In genomic region chr5:13524931-13525330, GRCh38 we compare ENCODE assay signal across 18 cellular contexts.
DNase-seq lines count a peak whose midpoint lies in the region; ATAC-seq, FAIRE-seq and TF ChIP-seq lines count a peak whose summit lies in the region.
"Had no signal": no experiment of that assay in that cellular context is flagged by ENCODE, and none has a peak within 500 bp of the region (broad histone marks: within the 10 kb centered on the region; RNA-seq: fewer than 3 reads in every experiment).

No MANE protein-coding gene starts in this region.

- no peaks in the 10 kb centered on the region for H3K9me3 Mint-ChIP-seq in Caco-2 (ENCODE audit: unreplicated experiment)
- peaks cover 4 to 15% of the 10 kb centered on the region in 2 donors for H3K9me3 Mint-ChIP-seq in stimulated activated naive CD8-positive, alpha-beta T cell treated with anti-CD3 and anti-CD28 coated beads, Interleukin-15, amount 100 ng/mL, for 72 hours

- no peak overlapping the region for H3K27ac Mint-ChIP-seq in Caco-2 (ENCODE audit: unreplicated experiment)
- H3K27ac Mint-ChIP-seq in stimulated activated naive CD8-positive, alpha-beta T cell treated with anti-CD3 and anti-CD28 coated beads, Interleukin-15, amount 100 ng/mL, for 72 hours, result no peak overlapping the region
- H3K27ac Mint-ChIP-seq: CD4-positive, alpha-beta T cell had no signal

- WGBS in HepG2 (ENCODE audit: low lambda C conversion rate), result 0% methylated on average over 3 of the region's 3 CpGs
- WGBS in small intestine, 3 donors, result 9 to 49% (median 26%) methylated on average over 3 of the region's 3 CpGs

- H3K79me2 ChIP-seq in HepG2 (ENCODE audit: insufficient read depth, low read length), result no peaks in the 10 kb centered on the region

- H4K20me1 ChIP-seq in HepG2 (ENCODE audit: insufficient read depth, low read length), result no peaks in the 10 kb centered on the region

- DNase-seq in Caco-2 (peak; percentile 45 to 58), SW480 (ENCODE audit: low spot score) (peak; percentile 15), HepG2 (ENCODE audit: low spot score) (no peak), small intestine (peak; percentile 79), left ventricle myocardium inferior (no peak)
- DNase-seq in activated CD4-positive, alpha-beta T cell treated with anti-CD3 and anti-CD28 coated beads for 1 hour, result no peak
- DNase-seq in stimulated activated naive CD8-positive, alpha-beta T cell treated with anti-CD3 and anti-CD28 coated beads, Interleukin-15, amount 100 ng/mL, for 72 hours, result no peak
- DNase-seq: AML-193; Calu3; CD4-positive, alpha-beta T cell; DMS79 treated with DMSO at 0.1 percent for 48 hours; GF-D8; GM23248; KG1 had no signal

- no peaks in the 10 kb centered on the region for H3K36me3 Mint-ChIP-seq in Caco-2 (ENCODE audit: insufficient read depth, unreplicated experiment)

- FAIRE-seq in HepG2 (lab: Jason Lieb, UNC) (no peak), small intestine (lab: Jason Lieb, UNC) (no peak)
- FAIRE-seq: A549 had no signal

- no peak for ATAC-seq in HepG2
- ATAC-seq in stimulated activated naive CD8-positive, alpha-beta T cell treated with anti-CD3 and anti-CD28 coated beads, Interleukin-15, amount 100 ng/mL, for 72 hours, result no peak
- ATAC-seq: A549 had no signal

- TF ChIP-seq RAD21 in HepG2 (CRISPR knock-in tag; IDR thresholded peaks at IDR 0.05), result no peak

- H3K36me3 ChIP-seq in Caco-2 (ENCODE audit: control insufficient read depth, insufficient read depth, low read length), result no peaks in the 10 kb centered on the region; the same call in 1 of the 2 replicates
- no peaks in the 10 kb centered on the region for H3K36me3 ChIP-seq in HepG2 (replicated peaks in 1 of 2; ENCODE audit: control insufficient read depth in 1 of 2, insufficient read depth in 2 of 2, low read length in 2 of 2)
- H3K36me3 ChIP-seq in small intestine (ENCODE audit: control insufficient read depth in 2 of 2, insufficient read depth in 2 of 2, low read length in 2 of 2), result no peaks in the 10 kb centered on the region
- no peaks in the 10 kb centered on the region for H3K36me3 ChIP-seq in left ventricle myocardium inferior
- H3K36me3 ChIP-seq: HAP-1 had no signal

- peaks cover 8% of the 10 kb centered on the region for H3K4me1 Mint-ChIP-seq in Caco-2 (ENCODE audit: low read depth, unreplicated experiment)
- no peaks in the 10 kb centered on the region for H3K4me1 Mint-ChIP-seq in stimulated activated naive CD8-positive, alpha-beta T cell treated with anti-CD3 and anti-CD28 coated beads, Interleukin-15, amount 100 ng/mL, for 72 hours

- BruUV-seq in Caco-2 (replicated peaks; lab: Mats Ljungman, UMichigan), result no TSS peak
- no TSS peak for BruUV-seq in HepG2 (replicated peaks; lab: Mats Ljungman, UMichigan)

- no peak overlapping the region for H3K27ac ChIP-seq in HepG2 (ENCODE audit: extremely low read length, insufficient read depth, low read length)
- H3K27ac ChIP-seq in small intestine (ENCODE audit: low read depth in 1 of 2, low read length in 1 of 2), result no peak overlapping the region
- H3K27ac ChIP-seq in left ventricle myocardium inferior (replicated peaks), result no peak overlapping the region
- H3K27ac ChIP-seq: 22Rv1, A549, C4-2B, GM23248 had no signal

- no peak for TF ChIP-seq POLR2A in HepG2 (IDR thresholded peaks at IDR 0.05; ENCODE audit: insufficient read depth in 1 of 2, low read depth in 2 of 2, low read length in 2 of 2)

- CTCF ChIA-PET in Caco-2 (lab: Charles Lee) (no interaction called here), HepG2 (lab: Yijun Ruan, JAX; ENCODE audit: low intra/inter-chr PET ratio, low total read pairs) (no interaction called here)

- no peak for TF ChIP-seq CTCF in Caco-2 (IDR thresholded peaks at IDR 0.05; ENCODE audit: insufficient read depth in 1 of 2, low read depth in 1 of 2, low read length in 1 of 2, severe bottlenecking in 1 of 2, unreplicated experiment in 1 of 2)
- TF ChIP-seq CTCF in HepG2 (CRISPR knock-in tag; IDR thresholded peaks at IDR 0.05), result no peak
- TF ChIP-seq CTCF in left ventricle myocardium inferior (IDR thresholded peaks at IDR 0.05; ENCODE audit: borderline replicate concordance), result no peak

- H3K27me3 ChIP-seq in Caco-2 (replicated peaks; ENCODE audit: control insufficient read depth, insufficient read depth, low read length) (no peaks in the 10 kb centered on the region), HepG2 (ENCODE audit: control insufficient read depth in 1 of 2, insufficient read depth in 2 of 2, low read length in 2 of 2) (no peaks in the 10 kb centered on the region), small intestine (ENCODE audit: control insufficient read depth in 2 of 2, insufficient read depth in 2 of 2, low read length in 2 of 2) (no peaks in the 10 kb centered on the region), left ventricle myocardium inferior (ENCODE audit: low read depth) (no peaks in the 10 kb centered on the region)

- H3K4me3 ChIP-seq in Caco-2 (ENCODE audit: low read depth, low read length) (no peak overlapping the region), HepG2 (replicated peaks in 1 of 3; ENCODE audit: insufficient read depth in 1 of 3, low read depth in 2 of 3, low read length in 3 of 3) (no peak overlapping the region), small intestine (ENCODE audit: low read depth in 1 of 2, low read length in 2 of 2) (no peak overlapping the region), left ventricle myocardium inferior (no peak overlapping the region)
- H3K4me3 ChIP-seq: A549, GM23248, HAP-1 had no signal

- peaks cover 8% of the 10 kb centered on the region; the same call in 1 of the 2 replicates for H3K9me3 ChIP-seq in Caco-2
- H3K9me3 ChIP-seq in HepG2 (ENCODE audit: low read length), result peaks cover 41% of the 10 kb centered on the region; the same call in 1 of the 2 replicates
- no peaks in the 10 kb centered on the region for H3K9me3 ChIP-seq in small intestine (ENCODE audit: control insufficient read depth, low read depth)
- H3K9me3 ChIP-seq in left ventricle myocardium inferior (replicated peaks), result no peaks in the 10 kb centered on the region
- H3K9me3 ChIP-seq: HAP-1 had no signal

- H3K4me3 Mint-ChIP-seq in Caco-2 (ENCODE audit: unreplicated experiment), result no peak overlapping the region
- H3K4me3 Mint-ChIP-seq in stimulated activated naive CD8-positive, alpha-beta T cell treated with anti-CD3 and anti-CD28 coated beads, Interleukin-15, amount 100 ng/mL, for 72 hours, result no peak overlapping the region
- H3K4me3 Mint-ChIP-seq: CD4-positive, alpha-beta T cell had no signal

- POLR2A ChIA-PET in Caco-2 (lab: Charles Lee) (no interaction called here), HepG2 (lab: Yijun Ruan, JAX) (no interaction called here)

- intact Hi-C loops in Caco-2 (cut with micrococcal nuclease; ENCODE audit: unreplicated experiment), result loop anchor here (1.0 to 2.0 kb wide), 2 partner anchors 15 to 42 kb away; no protein-coding TSS in a partner anchor
- intact Hi-C loops in HepG2 (cut with micrococcal nuclease; ENCODE audit: unreplicated experiment), result no loop called here
- intact Hi-C loops in left ventricle myocardium inferior (cut with micrococcal nuclease), result no loop called here

- H3K9ac ChIP-seq in HepG2 (ENCODE audit: insufficient read depth, low read depth, low read length), result no peak overlapping the region
- H3K9ac ChIP-seq: GM23248 had no signal

- TF ChIP-seq EP300 in HepG2 (IDR thresholded peaks at IDR 0.05; ENCODE audit: low read depth in 2 of 2, low read length in 2 of 2) (no peak), HepG2 (CRISPR knock-in tag; IDR thresholded peaks at IDR 0.05; ENCODE audit: borderline replicate concordance) (no peak)

- H3K27me3 Mint-ChIP-seq in Caco-2 (ENCODE audit: insufficient read depth, unreplicated experiment), result no peaks in the 10 kb centered on the region
- no peaks in the 10 kb centered on the region for H3K27me3 Mint-ChIP-seq in stimulated activated naive CD8-positive, alpha-beta T cell treated with anti-CD3 and anti-CD28 coated beads, Interleukin-15, amount 100 ng/mL, for 72 hours
- H3K27me3 Mint-ChIP-seq: CD4-positive, alpha-beta T cell had no signal

- H3K4me2 ChIP-seq in HepG2 (ENCODE audit: low read depth, low read length), result no peak overlapping the region
- H3K4me2 ChIP-seq: A549 had no signal

- H3K4me1 ChIP-seq in Caco-2, result peaks cover 15% of the 10 kb centered on the region
- no peaks in the 10 kb centered on the region for H3K4me1 ChIP-seq in HepG2 (ENCODE audit: insufficient read depth, low read length)
- peaks cover 4 to 6% of the 10 kb centered on the region in 2 donors for H3K4me1 ChIP-seq in small intestine (ENCODE audit: control insufficient read depth in 2 of 2, insufficient read depth in 1 of 2, low read depth in 1 of 2, low read length in 1 of 2)
- no peaks in the 10 kb centered on the region for H3K4me1 ChIP-seq in left ventricle myocardium inferior
- H3K4me1 ChIP-seq: A549, HAP-1 had no signal

- no peak overlapping the region for H2AFZ ChIP-seq in HepG2 (ENCODE audit: low read length)
- H2AFZ ChIP-seq: GM23248 had no signal

- in situ Hi-C loops in HepG2 (cut with HindIII; ENCODE audit: extremely low pct_ligation_motif_present, low pct_unique_long_range_greater_than_20kb), result no loop called here

TF ChIP-seq in HepG2, 621 proteins besides CTCF, POLR2A, EP300 and RAD21:
- no peak for TF ChIP-seq FOXP1 (IDR thresholded peaks at IDR 0.05)
- 0 out of 2 replicates have a peak, but pooled peaks have one; percentile 8 for TF ChIP-seq FOXP1 (CRISPR knock-in tag; IDR thresholded peaks at IDR 0.05)
- no peak for TF ChIP-seq ZNF790 (CRISPR knock-in tag; IDR thresholded peaks at IDR 0.05; ENCODE audit: borderline replicate concordance)
TF ChIP-seq in HepG2: peak in this region for 1.

Comparison
In these comparisons a context has a peak if more than half of its experiments do, and no peak if none do; other contexts are left out.
1. DNase-seq: peak in Caco-2 (2 of 2), SW480 (single experiment) and small intestine (single experiment); none in HepG2 (single experiment), left ventricle myocardium inferior (single experiment), activated CD4-positive, alpha-beta T cell treated with anti-CD3 and anti-CD28 coated beads for 1 hour (single experiment) and stimulated activated naive CD8-positive, alpha-beta T cell treated with anti-CD3 and anti-CD28 coated beads, Interleukin-15, amount 100 ng/mL, for 72 hours (0 of 2).